Comparison of ENCODE assay signal across 8 cellular contexts in genomic region chr15:77069521-77070121, GRCh38. TPM values are rescaled to one million over a fixed set of nuclear protein-coding genes. Genes with fewer than 3 reads are reported as not detected.
DNase-seq lines count a peak whose midpoint lies in the region; ATAC-seq and TF ChIP-seq lines count a peak whose summit lies in the region.

No MANE protein-coding gene starts in this region.

- peak overlapping the region; percentile 4 for H3K27ac Mint-ChIP-seq in activated CD8-positive, alpha-beta T cell treated with anti-CD3 and anti-CD28 coated beads, Interleukin-2, amount 10 ng/mL, durations not matched to agents 7 days and 5 days

- H3K27me3 ChIP-seq in heart left ventricle, result no peaks in the 10 kb centered on the region
- H3K27me3 ChIP-seq in spleen (replicated peaks in 1 of 7), result no peaks in the 10 kb centered on the region

- no peaks in the 10 kb centered on the region for H3K9me3 Mint-ChIP-seq in activated CD8-positive, alpha-beta T cell treated with anti-CD3 and anti-CD28 coated beads, Interleukin-2, amount 10 ng/mL, durations not matched to agents 7 days and 5 days (ENCODE audit: insufficient read depth)

- H3K9me3 ChIP-seq in heart left ventricle, result no peaks in the 10 kb centered on the region
- no peaks in the 10 kb centered on the region for H3K9me3 ChIP-seq in iPS-18c (ENCODE audit: control insufficient read depth, insufficient read depth, low read length)
- no peaks in the 10 kb centered on the region for H3K9me3 ChIP-seq in spleen

- CTCF ChIA-PET in activated CD8-positive, alpha-beta T cell treated with anti-CD3 and anti-CD28 coated beads, Interleukin-2, amount 10 ng/mL, durations not matched to agents 7 days and 5 days (lab: Charles Lee), result interaction anchor here (0.7 kb wide), 1 partner anchor 40 kb away, joined by 3 read pairs; no protein-coding TSS in a partner anchor

- peaks cover 8% of the 10 kb centered on the region for H3K36me3 Mint-ChIP-seq in activated CD8-positive, alpha-beta T cell treated with anti-CD3 and anti-CD28 coated beads, Interleukin-2, amount 10 ng/mL, durations not matched to agents 7 days and 5 days (ENCODE audit: low read depth)

- no peak for TF ChIP-seq POLR2A in heart left ventricle (IDR thresholded peaks at IDR 0.05)
- no peak for TF ChIP-seq POLR2A in spleen (IDR thresholded peaks at IDR 0.05)

- TF ChIP-seq CTCF in heart left ventricle (IDR thresholded peaks at IDR 0.05) (no peak), spleen (IDR thresholded peaks at IDR 0.05 in 8 of 11, conservative IDR thresholded peaks at IDR 0.05 in 3 of 11) (no peak)

- H3K27me3 Mint-ChIP-seq in activated CD8-positive, alpha-beta T cell treated with anti-CD3 and anti-CD28 coated beads, Interleukin-2, amount 10 ng/mL, durations not matched to agents 7 days and 5 days (ENCODE audit: low read depth), result peaks cover 7% of the 10 kb centered on the region

- ATAC-seq in heart left ventricle (peak in 1 of 4 donors; percentile 15), Right ventricle myocardium inferior (no peak)
- ATAC-seq in activated CD8-positive, alpha-beta T cell treated with anti-CD3 and anti-CD28 coated beads, Interleukin-2, amount 10 ng/mL, durations not matched to agents 7 days and 5 days, result no peak

- intact Hi-C loops in heart left ventricle (cut with DNase I), result no loop called here
- intact Hi-C loops in Right ventricle myocardium inferior (cut with DNase I), result loop anchor here (5.0 kb wide), 1 partner anchor 38 kb away; no protein-coding TSS in a partner anchor
- intact Hi-C loops in spleen (cut with DNase I; ENCODE audit: low total_unique reads), result no loop called here

- H3K4me1 Mint-ChIP-seq in activated CD8-positive, alpha-beta T cell treated with anti-CD3 and anti-CD28 coated beads, Interleukin-2, amount 10 ng/mL, durations not matched to agents 7 days and 5 days (ENCODE audit: low read depth), result peaks cover 15% of the 10 kb centered on the region

- POLR2A ChIA-PET in activated CD8-positive, alpha-beta T cell treated with anti-CD3 and anti-CD28 coated beads, Interleukin-2, amount 10 ng/mL, durations not matched to agents 7 days and 5 days (lab: Charles Lee), result interaction anchor here (0.6 to 1.4 kb wide), 2 partner anchors 13 to 18 kb away, joined by 3 to 4 read pairs; no protein-coding TSS in a partner anchor

- no peaks in the 10 kb centered on the region for H3K36me3 ChIP-seq in heart left ventricle
- H3K36me3 ChIP-seq in spleen, result no peaks in the 10 kb centered on the region

- DNase-seq in heart left ventricle (no peak), Right ventricle myocardium inferior (ENCODE audit: missing footprints) (no peak), spleen (no peak), hippocampal formation (lab: John Stamatoyannopoulos, UW) (no peak), NK-92 (lab: John Stamatoyannopoulos, UW; ENCODE audit: unreplicated experiment) (no peak)
- DNase-seq in activated CD8-positive, alpha-beta T cell treated with anti-CD3 and anti-CD28 coated beads, Interleukin-2, amount 10 ng/mL, durations not matched to agents 7 days and 5 days, result no peak
- DNase-seq in activated CD4-positive, CD25-positive, alpha-beta regulatory T cell (lab: John Stamatoyannopoulos, UW), result no peak

- 17 to 21% (median 20%) methylated on average over 13 of the region's 13 CpGs for WGBS in heart left ventricle, 4 donors
- 30 to 49% (median 41%) methylated on average over 13 of the region's 13 CpGs for WGBS in spleen, 5 donors

- H3K4me3 Mint-ChIP-seq in activated CD8-positive, alpha-beta T cell treated with anti-CD3 and anti-CD28 coated beads, Interleukin-2, amount 10 ng/mL, durations not matched to agents 7 days and 5 days, result peak overlapping the region; percentile 77

- H3K27ac ChIP-seq in heart left ventricle (peak overlapping the region in 9 of 12 donors; percentile 69 to 95 (median 90)), spleen (peak overlapping the region in 7 of 8 donors; percentile 88 to 95 (median 92))

- H3K4me1 ChIP-seq in heart left ventricle, result peaks cover 0 to 53% (median 29%) of the 10 kb centered on the region in 12 donors
- H3K4me1 ChIP-seq in spleen, result peaks cover 4 to 65% (median 55%) of the 10 kb centered on the region in 6 donors

- H3K4me3 ChIP-seq in heart left ventricle (peak overlapping the region; percentile 60 to 95 (median 78)), iPS-18c (ENCODE audit: insufficient read depth, low read depth, low read length) (peak overlapping the region; percentile 81), spleen (peak overlapping the region; percentile 83 to 96 (median 84))

RNA-seq across cellular contexts. Expression of gene TSPAN3, which starts 1.3 kb away (rescaled TPM):
- total RNA-seq in heart left ventricle, result 100 to 1,000 TPM in 8 of 9 donors, 10 to 100 TPM in 1; 90.4 to 218 (median 133) TPM
- 100 to 1,000 TPM in 1 of 2 donors, 10 to 100 TPM in 1; 58.1 to 247 TPM for polyA plus RNA-seq in heart left ventricle
- total RNA-seq in Right ventricle myocardium inferior, result 98.3 TPM
- total RNA-seq in activated CD8-positive, alpha-beta T cell treated with anti-CD3 and anti-CD28 coated beads, Interleukin-2, amount 10 ng/mL, durations not matched to agents 7 days and 5 days, result 10 to 100 TPM; 17.4 to 18.4 TPM
- total RNA-seq in spleen, result 100 to 1,000 TPM in 6 of 7 donors, 10 to 100 TPM in 1; 98.5 to 276 (median 124) TPM
- polyA plus RNA-seq in spleen, result 100 to 1,000 TPM; 117 to 160 (median 158) TPM
